ENCODE assay signal across 1 cellular context in the genomic region with DNA sequence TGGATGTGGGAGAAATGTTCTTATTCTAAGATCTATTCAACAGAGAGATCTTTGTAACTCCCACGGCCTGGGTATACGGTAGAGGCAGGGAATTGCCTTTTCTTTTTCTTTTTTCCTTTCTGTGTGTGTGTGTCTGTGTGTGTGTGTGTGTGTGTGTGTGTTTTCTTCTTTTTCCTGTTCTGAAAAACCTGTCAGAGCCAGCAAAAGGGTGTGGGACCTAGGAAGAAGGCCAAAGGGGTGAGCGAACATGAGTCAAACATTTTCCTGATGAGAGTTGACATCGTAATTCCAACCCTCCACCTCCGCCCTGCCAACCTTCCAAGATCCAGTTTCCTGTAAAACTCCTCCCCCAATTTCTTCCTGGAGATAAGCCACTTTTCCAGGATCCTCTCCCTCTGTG.
TF ChIP-seq lines count a peak whose summit lies in the region.

No MANE protein-coding gene starts in this region.

TF ChIP-seq in HEK293, 187 proteins besides CTCF, POLR2A, EP300 and RAD21 (continued from another document):
- TF ChIP-seq, protein P1, sequence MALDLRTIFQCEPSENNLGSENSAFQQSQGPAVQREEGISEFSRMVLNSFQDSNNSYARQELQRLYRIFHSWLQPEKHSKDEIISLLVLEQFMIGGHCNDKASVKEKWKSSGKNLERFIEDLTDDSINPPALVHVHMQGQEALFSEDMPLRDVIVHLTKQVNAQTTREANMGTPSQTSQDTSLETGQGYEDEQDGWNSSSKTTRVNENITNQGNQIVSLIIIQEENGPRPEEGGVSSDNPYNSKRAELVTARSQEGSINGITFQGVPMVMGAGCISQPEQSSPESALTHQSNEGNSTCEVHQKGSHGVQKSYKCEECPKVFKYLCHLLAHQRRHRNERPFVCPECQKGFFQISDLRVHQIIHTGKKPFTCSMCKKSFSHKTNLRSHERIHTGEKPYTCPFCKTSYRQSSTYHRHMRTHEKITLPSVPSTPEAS (tag by site-specific recombination; IDR thresholded peaks at IDR 0.05): 0 out of 2 replicates have a peak, but pooled peaks have one; percentile 23
- TF ChIP-seq ZNF585B (tag by site-specific recombination; IDR thresholded peaks at IDR 0.05) (no peak), ZNF23 (tag by site-specific recombination; IDR thresholded peaks at IDR 0.05; ENCODE audit: borderline replicate concordance) (no peak), KLF16 (tag by site-specific recombination; IDR thresholded peaks at IDR 0.05) (no peak), EGR2 (tag by site-specific recombination; IDR thresholded peaks at IDR 0.05; ENCODE audit: low read depth) (peak; percentile 72), KLF1 (tag by site-specific recombination; IDR thresholded peaks at IDR 0.05) (peak; percentile 63), ZNF302 (tag by site-specific recombination; IDR thresholded peaks at IDR 0.05; ENCODE audit: low read depth) (no peak), TRIM28 (IDR thresholded peaks at IDR 0.05; ENCODE audit: borderline replicate concordance, low read length) (no peak), ZNF433 (tag by site-specific recombination; IDR thresholded peaks at IDR 0.05; ENCODE audit: low read depth) (no peak)
